8 cellular contexts compared by ENCODE assay signal in the genomic region with DNA sequence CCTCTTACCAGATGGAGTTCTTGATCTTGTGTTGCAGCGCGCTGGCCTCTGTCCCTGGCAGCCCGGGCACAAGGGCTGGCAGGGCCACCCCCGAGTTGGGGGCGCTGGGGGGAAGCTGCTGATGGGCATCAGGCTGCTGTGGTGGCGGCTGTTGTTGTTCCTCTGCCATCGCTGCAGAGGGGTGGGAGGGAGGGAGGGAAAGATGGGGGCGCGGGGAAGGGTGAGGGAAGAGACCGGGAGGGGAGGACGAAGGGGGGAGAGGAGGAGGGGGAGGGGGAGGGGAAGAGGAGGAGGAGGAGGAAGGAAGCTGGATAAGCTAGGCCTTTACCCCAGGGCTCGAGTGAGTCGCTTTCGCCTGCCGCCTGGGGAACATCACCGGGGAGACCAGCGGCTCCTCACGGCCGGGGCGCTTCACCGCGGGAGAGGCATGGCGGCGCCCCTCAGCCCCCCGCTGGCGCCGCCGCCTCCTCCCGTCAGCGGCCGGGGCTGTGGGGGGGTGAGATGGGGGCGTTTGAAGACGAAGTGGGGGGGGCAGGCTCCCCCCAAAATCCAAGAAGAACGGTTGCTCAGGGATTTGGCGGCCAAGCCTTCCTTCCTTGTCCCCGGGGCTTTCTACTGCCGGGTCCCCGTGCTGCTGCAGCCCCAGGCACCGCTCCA. TPM values are rescaled to one million over a fixed set of nuclear protein-coding genes. Genes with fewer than 3 reads are reported as not detected.
DNase-seq lines count a peak whose midpoint lies in the region; TF ChIP-seq lines count a peak whose summit lies in the region.

No MANE protein-coding gene starts in this region.

- H3K4me1 Mint-ChIP-seq in CD4-positive, alpha-beta memory T cell = peaks cover 27 to 45% (median 38%) of the 10 kb centered on the region in 4 donors

- no peaks in the 10 kb centered on the region for H3K27me3 Mint-ChIP-seq in CD4-positive, alpha-beta memory T cell

- H3K4me3 ChIP-seq in CD4-positive, alpha-beta memory T cell (ENCODE audit: low read length in 2 of 2) = peak overlapping the region; percentile 58 to 61
- H3K4me3 ChIP-seq in GM23248 (peak overlapping the region; percentile 89), lower leg skin (ENCODE audit: low read depth, poor library complexity, severe bottlenecking) (peak overlapping the region; percentile 94)

- H3K4me3 Mint-ChIP-seq in CD4-positive, alpha-beta memory T cell = peak overlapping the region; percentile 84 to 97 (median 93)

- H3K9ac ChIP-seq in GM23248 = peak overlapping the region; percentile 88

- H3K36me3 Mint-ChIP-seq in CD4-positive, alpha-beta memory T cell = peaks cover 4 to 15% of the 10 kb centered on the region in 2 donors

- peaks cover 19% of the 10 kb centered on the region; the same call in 1 of the 2 replicates for H3F3A ChIP-seq in GM23248 (ENCODE audit: insufficient read depth)

- WGBS in GM23248 (ENCODE audit: low coverage in 1 of 2, low lambda C conversion rate in 2 of 2, missing lambda C conversion rate in 2 of 2), 2 experiments = 0% methylated on average over 6 to 35 of the region's 39 CpGs
- 0% methylated on average over 27 to 31 of the region's 39 CpGs for WGBS in lower leg skin, 2 donors

- H3K27me3 ChIP-seq in CD4-positive, alpha-beta memory T cell (ENCODE audit: insufficient read depth, low read length) = no peaks in the 10 kb centered on the region
- H3K27me3 ChIP-seq in GM23248 (replicated peaks; ENCODE audit: insufficient read depth) = no peaks in the 10 kb centered on the region

- H3K4me2 ChIP-seq in GM23248 (ENCODE audit: unreplicated experiment) = peak overlapping the region; percentile 92

- H3K36me3 ChIP-seq in CD4-positive, alpha-beta memory T cell (ENCODE audit: insufficient read depth, low read length) = no peaks in the 10 kb centered on the region
- H3K36me3 ChIP-seq in GM23248 (ENCODE audit: low read depth) = no peaks in the 10 kb centered on the region

- intact Hi-C loops in CD4-positive, alpha-beta memory T cell (cut with micrococcal nuclease) = loop anchor here (2.0 to 10.0 kb wide), 4 partner anchors 36 to 834 kb away; a partner anchor contains a TSS
- intact Hi-C loops in lower leg skin (cut with DNase I; ENCODE audit: low total_unique reads) = no loop called here

- CTCF ChIA-PET in CD4-positive, alpha-beta memory T cell (lab: Charles Lee; ENCODE audit: partially characterized antibody) = interaction anchor here (1.1 kb wide), 1 partner anchor 35 kb away, joined by 5 read pairs; no protein-coding TSS in a partner anchor

- peak overlapping the region; percentile 57 for H3K27ac ChIP-seq in CD4-positive, alpha-beta memory T cell (ENCODE audit: low read depth, low read length)
- peak overlapping the region; percentile 64 for H3K27ac ChIP-seq in GM23248

- H3K9me3 ChIP-seq in CD4-positive, alpha-beta memory T cell (ENCODE audit: control insufficient read depth in 1 of 2, low read length in 2 of 2) = no peaks in the 10 kb centered on the region
- H3K9me3 ChIP-seq in GM23248 (ENCODE audit: low read depth) = no peaks in the 10 kb centered on the region

- peaks cover 53% of the 10 kb centered on the region for H3K4me1 ChIP-seq in CD4-positive, alpha-beta memory T cell (ENCODE audit: insufficient read depth, low read length)
- peaks cover 33% of the 10 kb centered on the region for H3K4me1 ChIP-seq in GM23248 (ENCODE audit: insufficient read depth)

- no peak for TF ChIP-seq POLR2A in lower leg skin (IDR thresholded peaks at IDR 0.05)

- peak in 1 of 5 donors; percentile 41 for DNase-seq in CD4-positive, alpha-beta memory T cell
- DNase-seq in GM23248 (peak; percentile 60), NCI-H1092 treated with DMSO at 0.1 percent for 48 hours (lab: John Stamatoyannopoulos, UW) (peak; percentile 66), ecto neural progenitor cell (ENCODE audit: low spot score) (peak; percentile 81), lower leg skin (ENCODE audit: low spot score in 2 of 2) (peak; percentile 32 to 89), NOMO-1 treated with dmso at 0.1 percent for 144 hours (lab: John Stamatoyannopoulos, UW; ENCODE audit: unreplicated experiment) (no peak)
- DNase-seq in activated CD4-positive, CD25-positive, alpha-beta regulatory T cell treated with anti-CD3 and anti-CD28 coated beads, Interleukin-2, amount 50 U/mL, for 72 hours = peak; percentile 49
- DNase-seq in stimulated activated CD4-positive, alpha-beta T cell treated with anti-CD3 and anti-CD28 coated beads, Interleukin-4, amount 100 ng/mL, for 4 hours = peak; percentile 19 to 37

- peak overlapping the region; percentile 88 for H2AFZ ChIP-seq in GM23248

- no peaks in the 10 kb centered on the region for H4K20me1 ChIP-seq in GM23248 (ENCODE audit: insufficient read depth)

- no peaks in the 10 kb centered on the region for H3K9me3 Mint-ChIP-seq in CD4-positive, alpha-beta memory T cell

- in situ Hi-C loops in GM23248 (cut with MboI) = no loop called here

- POLR2A ChIA-PET in CD4-positive, alpha-beta memory T cell (lab: Charles Lee; ENCODE audit: partially characterized antibody) = interaction anchor here (1.0 to 1.7 kb wide), 4 partner anchors 35 to 490 kb away, joined by 3 to 13 read pairs (median 4); a partner anchor contains a TSS

- peak overlapping the region in 5 of 7 donors; percentile 61 to 96 (median 77) for H3K27ac Mint-ChIP-seq in CD4-positive, alpha-beta memory T cell

- no peaks in the 10 kb centered on the region for H3K9me2 ChIP-seq in GM23248 (ENCODE audit: insufficient read depth)

- peaks cover 57% of the 10 kb centered on the region for H3K79me2 ChIP-seq in GM23248 (ENCODE audit: insufficient read depth)

- no peak for TF ChIP-seq CTCF in lower leg skin (IDR thresholded peaks at IDR 0.05)

RNA-seq across cellular contexts. Expression of a gene that starts 0.4 kb away (rescaled TPM):
- 10 to 100 TPM; 35.0 to 37.5 TPM for total RNA-seq in CD4-positive, alpha-beta memory T cell
- 1 to 10 TPM in 1 of 2 donors, under 1 TPM in 1; 0.30 to 4.4 TPM for polyA plus RNA-seq in CD4-positive, alpha-beta memory T cell
- 5.8 and 6.3 TPM in 2 replicates for total RNA-seq in GM23248 (2014; rRNA removed; shearing (Covaris generic))
- 4.0 and 4.4 TPM in 2 replicates for polyA plus RNA-seq in GM23248 (2016; fragmentation: Nextera tagmentation; extraction: Ambion mirVana)
- 10 to 100 TPM; 11.1 to 15.1 (median 12.7) TPM for total RNA-seq in lower leg skin
